ENCODE assay signal across 11 cellular contexts in genomic region chr1:243407284-243408018, GRCh38.
DNase-seq lines count a peak whose midpoint lies in the region; ATAC-seq, FAIRE-seq and TF ChIP-seq lines count a peak whose summit lies in the region.
"Had no signal": no experiment of that assay in that cellular context is flagged by ENCODE, and none has a peak within 500 bp of the region (broad histone marks: within the 10 kb centered on the region; RNA-seq: fewer than 3 reads in every experiment).

No MANE protein-coding gene starts in this region.

- H4K20me1 ChIP-seq in IMR-90 (ENCODE audit: insufficient read depth, low read length) (no peaks in the 10 kb centered on the region), K562 (replicated peaks; ENCODE audit: control insufficient read depth, insufficient read depth, low read length) (no peaks in the 10 kb centered on the region)

- no peak overlapping the region for H2BK120ac ChIP-seq in IMR-90 (ENCODE audit: low read depth, low read length)
- H2BK120ac ChIP-seq in mesendoderm (ENCODE audit: low read depth, low read length): no peak overlapping the region

- POLR2A ChIA-PET in IMR-90 (lab: Charles Lee; ENCODE audit: unreplicated experiment) (no interaction called here), K562 (lab: Yijun Ruan, JAX) (no interaction called here)

- H2BK5ac ChIP-seq in IMR-90 (ENCODE audit: low read depth, low read length, poor library complexity, severe bottlenecking) (no peak overlapping the region), mesendoderm (ENCODE audit: low read length) (no peak overlapping the region)

- intact Hi-C loops in IMR-90 (cut with micrococcal nuclease) (no loop called here), K562 (cut with micrococcal nuclease) (loop anchor here (2.0 kb wide), 1 partner anchor 63 kb away; no protein-coding TSS in a partner anchor)

- no peaks in the 10 kb centered on the region for H3K27me3 ChIP-seq in IMR-90 (ENCODE audit: control insufficient read depth, insufficient read depth, low read length)
- no peaks in the 10 kb centered on the region for H3K27me3 ChIP-seq in K562 (ENCODE audit: control insufficient read depth in 2 of 2, insufficient read depth in 2 of 2, low read length in 2 of 2)
- H3K27me3 ChIP-seq in mesendoderm (ENCODE audit: insufficient read depth, low read length, poor library complexity): no peaks in the 10 kb centered on the region

- TF ChIP-seq CTCF in IMR-90 (conservative IDR thresholded peaks at IDR 0.05; ENCODE audit: low read depth, low read length) (no peak), K562 (IDR thresholded peaks at IDR 0.05 in 2 of 3, conservative IDR thresholded peaks at IDR 0.05 in 1 of 3; ENCODE audit: insufficient read depth in 2 of 3, low read depth in 1 of 3, low read length in 3 of 3) (no peak)

- H2AFZ ChIP-seq in IMR-90 (replicated peaks; ENCODE audit: low read length, poor library complexity) (no peak overlapping the region), K562 (ENCODE audit: low read depth, low read length) (no peak overlapping the region)

- peaks cover 3% of the 10 kb centered on the region; the same call in 1 of the 2 replicates for H3K9me1 ChIP-seq in IMR-90 (ENCODE audit: insufficient read depth, low read length)
- H3K9me1 ChIP-seq in K562 (ENCODE audit: control insufficient read depth, insufficient read depth, low read length): no peaks in the 10 kb centered on the region

- no peak overlapping the region for H3K56ac ChIP-seq in IMR-90 (ENCODE audit: extremely low read depth, insufficient read depth, low read length)
- H3K56ac ChIP-seq in mesendoderm (ENCODE audit: low read length): no peak overlapping the region

- H3K79me2 ChIP-seq in K562 (ENCODE audit: control insufficient read depth, insufficient read depth, low read length): no peaks in the 10 kb centered on the region
- H3K79me2 ChIP-seq in mesendoderm (ENCODE audit: control insufficient read depth, insufficient read depth, low read length): no peaks in the 10 kb centered on the region

- H4K8ac ChIP-seq in IMR-90 (ENCODE audit: low read depth in 2 of 2, low read length in 2 of 2) (no peak overlapping the region), mesendoderm (ENCODE audit: low read depth, low read length) (no peak overlapping the region)

- H3K18ac ChIP-seq in IMR-90 (ENCODE audit: low read depth, low read length): no peak overlapping the region
- H3K18ac ChIP-seq in mesendoderm (ENCODE audit: low read length): no peak overlapping the region

- ATAC-seq in IMR-90 (ENCODE audit: low read depth) (peak; percentile 69), K562 (no peak), GM18858 (IDR thresholded peaks at IDR 0.05; ENCODE audit: unreplicated experiment) (no peak)
- ATAC-seq: esophagus mucosa; stimulated activated naive B cell treated with anti-CD40 and anti-IgM and Interleukin-4, amounts not matched to agents 10 μg/mL and 1 μg/mL and 100 μg/mL, for 72 hours had no signal

- no peak for FAIRE-seq in K562 (lab: Jason Lieb, UNC)

- H3K23ac ChIP-seq in IMR-90 (ENCODE audit: low read depth, low read length) (no peak overlapping the region), mesendoderm (ENCODE audit: low read length) (no peak overlapping the region)

- TF ChIP-seq RAD21 in IMR-90 (IDR thresholded peaks at IDR 0.05; ENCODE audit: low read length) (no peak), K562 (CRISPR knock-in tag; conservative IDR thresholded peaks at IDR 0.05 in 1 of 2, IDR thresholded peaks at IDR 0.05 in 1 of 2) (0 out of 4 replicates have a peak, but pooled peaks of 1 of the 2 experiments have one; percentile 15)

- H3K4me2 ChIP-seq in IMR-90 (ENCODE audit: low read depth, low read length): peak overlapping the region; percentile 28; the same call in 1 of the 2 replicates
- H3K4me2 ChIP-seq in K562 (ENCODE audit: insufficient read depth, low read length): no peak overlapping the region
- no peak overlapping the region for H3K4me2 ChIP-seq in mesendoderm (ENCODE audit: low read length)

- DNase-seq in EH (ENCODE audit: low read depth): peak; percentile 86
- DNase-seq in IMR-90: peak; percentile 64
- DNase-seq in K562 (ENCODE audit: extremely low read depth in 1 of 4, low spot score in 3 of 4): no peak
- DNase-seq in mesendoderm: peak; percentile 6
- no peak for DNase-seq in NCI-H1436 treated with DMSO at 0.1 percent for 48 hours (lab: John Stamatoyannopoulos, UW)
- DNase-seq in NCI-H1417 (lab: John Stamatoyannopoulos, UW): no peak
- DNase-seq in GDM1 (lab: John Stamatoyannopoulos, UW): no peak
- DNase-seq: NCI-H526; stimulated activated naive B cell treated with anti-CD40 and anti-IgM and Interleukin-4, amounts not matched to agents 10 μg/mL and 1 μg/mL and 100 μg/mL, for 72 hours had no signal

- H4K5ac ChIP-seq in IMR-90 (ENCODE audit: low read depth, low read length): no peak overlapping the region
- no peak overlapping the region for H4K5ac ChIP-seq in mesendoderm (ENCODE audit: low read length)

- 100% methylated on average over 1 of the region's 3 CpGs; no CpG with 5 or more reads in 1 of the 2 experiments for WGBS in IMR-90 (ENCODE audit: extremely low coverage in 2 of 2, insufficient read length in 1 of 2), 2 experiments
- 4% methylated on average over 3 of the region's 3 CpGs for WGBS in K562 (ENCODE audit: insufficient coverage, low coverage, missing lambda C conversion rate)
- 100% methylated on average over 1 of the region's 3 CpGs for WGBS in mesendoderm (ENCODE audit: extremely low coverage, insufficient coverage, low lambda C conversion rate)

- no peak overlapping the region for H2BK15ac ChIP-seq in IMR-90 (ENCODE audit: low read depth, low read length)
- no peak overlapping the region for H2BK15ac ChIP-seq in mesendoderm (replicated peaks; ENCODE audit: low read depth)

- H3K79me1 ChIP-seq in IMR-90 (ENCODE audit: low read depth in 1 of 2, low read length in 2 of 2) (peaks cover 0 to 3% of the 10 kb centered on the region in 2 experiments; a peak in 1 of 4 replicates), mesendoderm (ENCODE audit: low read length) (no peaks in the 10 kb centered on the region)

- no peak overlapping the region for H2AK9ac ChIP-seq in IMR-90 (replicated peaks; ENCODE audit: low read depth, low read length, poor library complexity)

- H3K27ac ChIP-seq in IMR-90 (ENCODE audit: insufficient read depth, low read length) (no peak overlapping the region), K562 (ENCODE audit: extremely low read depth, low read depth, low read length) (no peak overlapping the region), mesendoderm (ENCODE audit: low read depth, low read length) (no peak overlapping the region)

- H3K9me3 ChIP-seq in IMR-90 (ENCODE audit: control insufficient read depth, insufficient read depth, low read length): no peaks in the 10 kb centered on the region
- H3K9me3 ChIP-seq in K562 (replicated peaks; ENCODE audit: control insufficient read depth, insufficient read depth, low read depth, low read length): no peaks in the 10 kb centered on the region

- CTCF ChIA-PET in IMR-90 (lab: Yijun Ruan, JAX): interaction anchor here (0.6 kb wide), 1 partner anchor 315 kb away, joined by 3 read pairs; no protein-coding TSS in a partner anchor
- CTCF ChIA-PET in K562 (lab: Yijun Ruan, JAX; ENCODE audit: low intra/inter-chr PET ratio): no interaction called here

- H2AK5ac ChIP-seq in IMR-90 (ENCODE audit: low read depth, low read length): no peak overlapping the region
- no peak overlapping the region for H2AK5ac ChIP-seq in mesendoderm (ENCODE audit: low read length)

- BruUV-seq in IMR-90 (replicated peaks; lab: Mats Ljungman, UMichigan) (no TSS peak), K562 (replicated peaks; lab: Mats Ljungman, UMichigan) (no TSS peak)

- H3K9ac ChIP-seq in IMR-90 (ENCODE audit: low read depth, low read length) (no peak overlapping the region), K562 (ENCODE audit: insufficient read depth in 1 of 2, low read depth in 2 of 2, low read length in 2 of 2) (no peak overlapping the region), mesendoderm (ENCODE audit: low read length) (no peak overlapping the region)

- TF ChIP-seq POLR2A in IMR-90 (IDR thresholded peaks at IDR 0.05; ENCODE audit: low read depth, low read length) (no peak), K562 (conservative IDR thresholded peaks at IDR 0.05) (no peak)

- dilution Hi-C loops in IMR-90 (cut with HindIII; ENCODE audit: low sequenced_read_pairs, unreplicated experiment): no loop called here

- TF ChIP-seq EP300 in K562 (IDR thresholded peaks at IDR 0.05; ENCODE audit: low read length): no peak

- no peak overlapping the region for H4K91ac ChIP-seq in IMR-90 (ENCODE audit: insufficient read depth, low read depth, low read length)

- H3K4ac ChIP-seq in IMR-90 (ENCODE audit: low read depth, low read length): no peak overlapping the region
- H3K4ac ChIP-seq in mesendoderm (ENCODE audit: low read depth, low read length): no peak overlapping the region

- in situ Hi-C loops in IMR-90 (cut with MboI; ENCODE audit: low sequenced_read_pairs) (no loop called here), K562 (cut with MboI) (no loop called here)

- H3K4me1 ChIP-seq in IMR-90 (ENCODE audit: control insufficient read depth, insufficient read depth, low read length) (no peaks in the 10 kb centered on the region), K562 (replicated peaks in 1 of 2; ENCODE audit: control insufficient read depth in 2 of 2, insufficient read depth in 2 of 2, low read length in 2 of 2) (no peaks in the 10 kb centered on the region; a peak in 2 of 5 replicates), mesendoderm (ENCODE audit: control insufficient read depth, low read depth, low read length) (no peaks in the 10 kb centered on the region)

- no peak overlapping the region for H3K14ac ChIP-seq in IMR-90 (replicated peaks; ENCODE audit: low read depth, low read length)

- H3K36me3 ChIP-seq in IMR-90 (ENCODE audit: control insufficient read depth, insufficient read depth, low read length) (no peaks in the 10 kb centered on the region; the same call in 1 of the 2 replicates), K562 (ENCODE audit: control insufficient read depth, insufficient read depth, low read length) (no peaks in the 10 kb centered on the region), mesendoderm (ENCODE audit: control insufficient read depth, insufficient read depth, low read length) (no peaks in the 10 kb centered on the region)

- H3K4me3 ChIP-seq in IMR-90 (ENCODE audit: insufficient read depth, low read depth, low read length) (no peak overlapping the region), K562 (no peak overlapping the region), mesendoderm (ENCODE audit: low read length) (no peak overlapping the region)

- H2BK20ac ChIP-seq in IMR-90 (ENCODE audit: low read depth, low read length): no peak overlapping the region

TF ChIP-seq in IMR-90, 13 proteins besides CTCF, POLR2A, EP300 and RAD21 (continues in another document):
- TF ChIP-seq MXI1 (IDR thresholded peaks at IDR 0.05; ENCODE audit: borderline replicate concordance, low read depth, low read length): no peak
- 0 out of 2 replicates have a peak, but pooled peaks have one; percentile 26 for TF ChIP-seq FOS (IDR thresholded peaks at IDR 0.05; ENCODE audit: low read depth, low read length)
- no peak for TF ChIP-seq SMC3 (IDR thresholded peaks at IDR 0.05; ENCODE audit: low read depth, low read length)

TF ChIP-seq in K562, 482 proteins besides CTCF, POLR2A, EP300 and RAD21 (continues in another document):
- TF ChIP-seq TRIM24 (IDR thresholded peaks at IDR 0.05) (no peak; a peak in 1 of 4 replicates), DPF2 (IDR thresholded peaks at IDR 0.05) (peak; percentile 56; the same call in 1 of the 2 replicates), CBX5 (IDR thresholded peaks at IDR 0.05; ENCODE audit: borderline replicate concordance, low read depth) (no peak)

Comparison
In these comparisons a context has a peak if more than half of its experiments do, and no peak if none do; other contexts are left out.
1. DNase-seq: peak in EH (single experiment), IMR-90 (single experiment) and mesendoderm (single experiment); none in K562 (0 of 4), NCI-H1436 treated with DMSO at 0.1 percent for 48 hours (single experiment), NCI-H1417 (0 of 3) and GDM1 (single experiment).